ENCODE assay signal across 10 cellular contexts in genomic region chr2:12486205-12487118, GRCh38.
DNase-seq lines count a peak whose midpoint lies in the region; ATAC-seq and TF ChIP-seq lines count a peak whose summit lies in the region.
"Had no signal": no experiment of that assay in that cellular context is flagged by ENCODE, and none has a peak within 500 bp of the region (broad histone marks: within the 10 kb centered on the region; RNA-seq: fewer than 3 reads in every experiment).

No MANE protein-coding gene starts in this region.

- no peak for TF ChIP-seq POLR2A in esophagus muscularis mucosa (IDR thresholded peaks at IDR 0.05; ENCODE audit: low read depth)

- H3K9me3 Mint-ChIP-seq in IgD-negative memory B cell: no peaks in the 10 kb centered on the region

- H3K4me1 ChIP-seq in esophagus muscularis mucosa: peaks cover 14 to 28% (median 19%) of the 10 kb centered on the region in 4 donors

- ATAC-seq in GM21360 (IDR thresholded peaks at IDR 0.05; ENCODE audit: unreplicated experiment) (peak; percentile 61), GM18519 (IDR thresholded peaks at IDR 0.05; ENCODE audit: low FRiP score, unreplicated experiment) (no peak)

- H3K4me3 Mint-ChIP-seq in IgD-negative memory B cell: peak overlapping the region; percentile 3 to 90 (median 55)

- H3K36me3 Mint-ChIP-seq in IgD-negative memory B cell: no peaks in the 10 kb centered on the region

- DNase-seq in AG10803 (ENCODE audit: low read depth): peak; percentile 26
- peak; percentile 87 for DNase-seq in esophagus muscularis mucosa (ENCODE audit: extremely low spot score)
- no peak for DNase-seq in coronary artery (ENCODE audit: low spot score)
- no peak for DNase-seq in DMS153 treated with DMSO at 0.1 percent for 48 hours (lab: John Stamatoyannopoulos, UW; ENCODE audit: unreplicated experiment)
- DNase-seq in activated T-cell treated with anti-CD3 and anti-CD28 coated beads, Interleukin-2, amount 50 U/mL, for 1 hour: no peak
- DNase-seq: NCI-H2081 treated with DMSO at 0.1 percent for 48 hours had no signal

- H3K27ac Mint-ChIP-seq in IgD-negative memory B cell: peak overlapping the region in 1 of 3 donors; percentile 54

- H3K9me3 ChIP-seq in esophagus muscularis mucosa: no peaks in the 10 kb centered on the region

- H3K27ac ChIP-seq in esophagus muscularis mucosa (replicated peaks in 1 of 4) (peak overlapping the region in 2 of 4 donors; percentile 19 to 28), coronary artery (peak overlapping the region in 1 of 2 donors; percentile 11)
- H3K27ac ChIP-seq: C4-2B had no signal

- peaks cover 30 to 50% (median 43%) of the 10 kb centered on the region in 3 donors for H3K4me1 Mint-ChIP-seq in IgD-negative memory B cell

- no peak for TF ChIP-seq EP300 in esophagus muscularis mucosa (IDR thresholded peaks at IDR 0.05)

- intact Hi-C loops in esophagus muscularis mucosa (cut with DNase I): no loop called here

- H3K27me3 ChIP-seq in esophagus muscularis mucosa: no peaks in the 10 kb centered on the region

- no peaks in the 10 kb centered on the region for H3K36me3 ChIP-seq in esophagus muscularis mucosa

- no peaks in the 10 kb centered on the region for H3K27me3 Mint-ChIP-seq in IgD-negative memory B cell

- H3K4me3 ChIP-seq in AG10803 (ENCODE audit: low read length) (no peak overlapping the region), esophagus muscularis mucosa (no peak overlapping the region), coronary artery (no peak overlapping the region)

- 72% methylated on average over 6 of the region's 9 CpGs for WGBS in esophagus muscularis mucosa

- TF ChIP-seq CTCF in AG10803 (conservative IDR thresholded peaks at IDR 0.05; ENCODE audit: low read length) (no peak), esophagus muscularis mucosa (IDR thresholded peaks at IDR 0.05) (no peak), coronary artery (IDR thresholded peaks at IDR 0.05) (no peak)

Comparison
In these comparisons a context has a peak if more than half of its experiments do, and no peak if none do; other contexts are left out.
1. DNase-seq: peak in AG10803 (single experiment) and esophagus muscularis mucosa (single experiment); none in coronary artery (single experiment), DMS153 treated with DMSO at 0.1 percent for 48 hours (single experiment) and activated T-cell treated with anti-CD3 and anti-CD28 coated beads, Interleukin-2, amount 50 U/mL, for 1 hour (single experiment).